In the genomic region with DNA sequence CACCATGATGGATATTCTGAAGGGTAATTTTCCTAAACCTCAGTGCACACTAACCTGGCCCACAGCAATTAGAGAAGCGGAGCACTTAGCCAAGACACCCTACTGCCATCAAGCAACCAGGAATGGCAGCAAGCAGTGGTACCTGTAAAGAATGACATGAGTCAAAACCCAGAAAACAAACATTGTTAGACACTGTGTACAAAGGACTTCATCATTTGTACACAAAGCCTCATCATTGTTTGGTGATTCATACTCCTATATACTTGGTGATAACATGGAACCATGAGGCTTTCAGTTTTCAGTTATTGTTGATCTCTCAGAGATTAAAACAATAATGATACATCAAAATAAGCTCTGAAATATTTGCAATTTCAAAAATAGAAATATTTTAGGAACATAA, we compare ENCODE assay signal across 13 cellular contexts.
A peak's percentile ranks its signal among the peaks of the same experiment; 100 is the strongest.
DNase-seq lines count a peak whose midpoint lies in the region; ATAC-seq and TF ChIP-seq lines count a peak whose summit lies in the region.
"Had no signal": no experiment of that assay in that cellular context is flagged by ENCODE, and none has a peak within 500 bp of the region (broad histone marks: within the 10 kb centered on the region; RNA-seq: fewer than 3 reads in every experiment).

No MANE protein-coding gene starts in this region.

- dilution Hi-C loops in IMR-90 (cut with HindIII; ENCODE audit: low sequenced_read_pairs, unreplicated experiment) = no loop called here

- no peak overlapping the region for H2BK15ac ChIP-seq in IMR-90 (ENCODE audit: low read depth, low read length)

- CTCF ChIA-PET in IMR-90 (lab: Yijun Ruan, JAX) = no interaction called here

- no peak for TF ChIP-seq CTCF in IMR-90 (conservative IDR thresholded peaks at IDR 0.05; ENCODE audit: low read depth, low read length)
- TF ChIP-seq CTCF in mucosa of descending colon (IDR thresholded peaks at IDR 0.05) = no peak

- H2AFZ ChIP-seq in IMR-90 (replicated peaks; ENCODE audit: low read length, poor library complexity) = no peak overlapping the region

- H4K20me1 ChIP-seq in IMR-90 (ENCODE audit: insufficient read depth, low read length) = no peaks in the 10 kb centered on the region
- H4K20me1 ChIP-seq: BLaER1 treated with 17β-estradiol and CSF1 and Interleukin-3, amounts not matched to agents 10 nM and 100 nM had no signal

- H3K14ac ChIP-seq in IMR-90 (replicated peaks; ENCODE audit: low read depth, low read length) = peak overlapping the region; percentile 45; the same call in 1 of the 2 replicates

- intact Hi-C loops in IMR-90 (cut with micrococcal nuclease) (no loop called here), mucosa of descending colon (cut with DNase I, micrococcal nuclease) (no loop called here)

- POLR2A ChIA-PET in IMR-90 (lab: Charles Lee; ENCODE audit: unreplicated experiment) = no interaction called here

- TF ChIP-seq POLR2A in IMR-90 (IDR thresholded peaks at IDR 0.05; ENCODE audit: low read depth, low read length) = no peak

- H4K8ac ChIP-seq in IMR-90 (ENCODE audit: low read depth in 2 of 2, low read length in 2 of 2) = no peak overlapping the region

- no peak overlapping the region for H3K23ac ChIP-seq in IMR-90 (ENCODE audit: low read depth, low read length)

- H4K91ac ChIP-seq in IMR-90 (ENCODE audit: insufficient read depth, low read depth, low read length) = no peak overlapping the region

- H3K18ac ChIP-seq in IMR-90 (ENCODE audit: low read depth, low read length) = no peak overlapping the region

- H3K4me2 ChIP-seq in IMR-90 (ENCODE audit: low read depth, low read length) = no peak overlapping the region
- H3K4me2 ChIP-seq: BLaER1 treated with 17β-estradiol and CSF1 and Interleukin-3, amounts not matched to agents 10 nM and 100 nM had no signal

- H3K9me3 ChIP-seq in IMR-90 (ENCODE audit: control insufficient read depth, insufficient read depth, low read length) (no peaks in the 10 kb centered on the region), mucosa of descending colon (no peaks in the 10 kb centered on the region)
- H3K9me3 ChIP-seq: BLaER1 treated with 17β-estradiol and CSF1 and Interleukin-3, amounts not matched to agents 10 nM and 100 nM had no signal

- no peak overlapping the region for H3K56ac ChIP-seq in IMR-90 (ENCODE audit: extremely low read depth, insufficient read depth, low read length)

- in situ Hi-C loops in IMR-90 (cut with MboI; ENCODE audit: low sequenced_read_pairs) = no loop called here

- H3K27me3 ChIP-seq in IMR-90 (ENCODE audit: control insufficient read depth, insufficient read depth, low read length) = no peaks in the 10 kb centered on the region
- H3K27me3 ChIP-seq: BLaER1 treated with 17β-estradiol and CSF1 and Interleukin-3, amounts not matched to agents 10 nM and 100 nM had no signal

- no peak overlapping the region for H2AK5ac ChIP-seq in IMR-90 (ENCODE audit: low read depth, low read length)

- no peak overlapping the region for H2BK20ac ChIP-seq in IMR-90 (ENCODE audit: low read depth, low read length)

- no peak overlapping the region for H2BK120ac ChIP-seq in IMR-90 (ENCODE audit: low read depth, low read length)

- H3K9ac ChIP-seq in IMR-90 (ENCODE audit: low read depth, low read length) = no peak overlapping the region
- H3K9ac ChIP-seq: BLaER1 treated with 17β-estradiol and CSF1 and Interleukin-3, amounts not matched to agents 10 nM and 100 nM had no signal

- no peak overlapping the region for H3K4ac ChIP-seq in IMR-90 (ENCODE audit: low read depth, low read length)

- no peak overlapping the region for H4K5ac ChIP-seq in IMR-90 (ENCODE audit: low read depth, low read length)

- no peak overlapping the region for H3K4me3 ChIP-seq in IMR-90 (ENCODE audit: insufficient read depth, low read depth, low read length)
- H3K4me3 ChIP-seq in mucosa of descending colon = no peak overlapping the region
- H3K4me3 ChIP-seq: BLaER1 treated with 17β-estradiol and CSF1 and Interleukin-3, amounts not matched to agents 10 nM and 100 nM had no signal

- no peak for TF ChIP-seq RAD21 in IMR-90 (IDR thresholded peaks at IDR 0.05; ENCODE audit: low read length)

- H2AK9ac ChIP-seq in IMR-90 (replicated peaks; ENCODE audit: low read depth, low read length, poor library complexity) = no peak overlapping the region

- no peaks in the 10 kb centered on the region for H3K79me1 ChIP-seq in IMR-90 (ENCODE audit: low read depth in 1 of 2, low read length in 2 of 2)

- H3K36me3 ChIP-seq in IMR-90 (ENCODE audit: control insufficient read depth, insufficient read depth, low read length) (no peaks in the 10 kb centered on the region), mucosa of descending colon (ENCODE audit: low read depth) (no peaks in the 10 kb centered on the region)
- H3K36me3 ChIP-seq: BLaER1 treated with 17β-estradiol and CSF1 and Interleukin-3, amounts not matched to agents 10 nM and 100 nM had no signal

- no peaks in the 10 kb centered on the region for H3K9me1 ChIP-seq in IMR-90 (ENCODE audit: insufficient read depth, low read length)

- no peak overlapping the region for H2BK5ac ChIP-seq in IMR-90 (ENCODE audit: low read depth, low read length, poor library complexity, severe bottlenecking)

- BruUV-seq in IMR-90 (replicated peaks; lab: Mats Ljungman, UMichigan) = no TSS peak

- no peaks in the 10 kb centered on the region for H3K4me1 ChIP-seq in IMR-90 (ENCODE audit: control insufficient read depth, insufficient read depth, low read length)
- H3K4me1 ChIP-seq in mucosa of descending colon (ENCODE audit: low read depth) = no peaks in the 10 kb centered on the region

- no CpG with 5 or more reads among the region's 1 CpG for WGBS in IMR-90 (ENCODE audit: extremely low coverage in 2 of 2, insufficient read length in 1 of 2), 2 experiments

- ATAC-seq in IMR-90 (ENCODE audit: low read depth) = no peak
- ATAC-seq in mucosa of descending colon = peak; percentile 40
- ATAC-seq in GM19467 (IDR thresholded peaks at IDR 0.05; ENCODE audit: unreplicated experiment) = no peak
- no peak for ATAC-seq in HG03520 (IDR thresholded peaks at IDR 0.05; ENCODE audit: unreplicated experiment)
- ATAC-seq: CD8-positive, alpha-beta T cell; HCT116 had no signal

- DNase-seq in DMS53 (lab: John Stamatoyannopoulos, UW) (peak; percentile 87), IMR-90 (no peak), epithelial cell of prostate (ENCODE audit: low read depth, low spot score) (peak; percentile 31), mucosa of descending colon (no peak)
- DNase-seq: Calu3; CD8-positive, alpha-beta T cell; GOT3; H7; HFFc6 had no signal

- H3K27ac ChIP-seq in IMR-90 (ENCODE audit: insufficient read depth, low read length) (no peak overlapping the region), epithelial cell of prostate (no peak overlapping the region)
- H3K27ac ChIP-seq: BLaER1 treated with 17β-estradiol and CSF1 and Interleukin-3, amounts not matched to agents 10 nM and 100 nM had no signal

TF ChIP-seq in IMR-90, 13 proteins besides CTCF, POLR2A, EP300 and RAD21:
- TF ChIP-seq CHD1 (IDR thresholded peaks at IDR 0.05; ENCODE audit: low read depth, low read length) (no peak), CEBPB (IDR thresholded peaks at IDR 0.05; ENCODE audit: low read depth, low read length) (no peak), MXI1 (IDR thresholded peaks at IDR 0.05; ENCODE audit: borderline replicate concordance, low read depth, low read length) (no peak), FOS (IDR thresholded peaks at IDR 0.05; ENCODE audit: low read depth, low read length) (no peak), MAZ (IDR thresholded peaks at IDR 0.05; ENCODE audit: borderline replicate concordance, low read depth, low read length) (no peak), NFE2L2 (IDR thresholded peaks at IDR 0.05; ENCODE audit: low read depth, low read length) (no peak), RCOR1 (IDR thresholded peaks at IDR 0.05; ENCODE audit: insufficient replicate concordance, low read length) (no peak), MAFK (IDR thresholded peaks at IDR 0.05; ENCODE audit: low read depth, low read length) (no peak), SMC3 (IDR thresholded peaks at IDR 0.05; ENCODE audit: low read depth, low read length) (no peak), RFX5 (IDR thresholded peaks at IDR 0.05; ENCODE audit: low read depth, low read length) (no peak), BHLHE40 (IDR thresholded peaks at IDR 0.05; ENCODE audit: low read depth, low read length) (no peak)
- TF ChIP-seq, protein P1, sequence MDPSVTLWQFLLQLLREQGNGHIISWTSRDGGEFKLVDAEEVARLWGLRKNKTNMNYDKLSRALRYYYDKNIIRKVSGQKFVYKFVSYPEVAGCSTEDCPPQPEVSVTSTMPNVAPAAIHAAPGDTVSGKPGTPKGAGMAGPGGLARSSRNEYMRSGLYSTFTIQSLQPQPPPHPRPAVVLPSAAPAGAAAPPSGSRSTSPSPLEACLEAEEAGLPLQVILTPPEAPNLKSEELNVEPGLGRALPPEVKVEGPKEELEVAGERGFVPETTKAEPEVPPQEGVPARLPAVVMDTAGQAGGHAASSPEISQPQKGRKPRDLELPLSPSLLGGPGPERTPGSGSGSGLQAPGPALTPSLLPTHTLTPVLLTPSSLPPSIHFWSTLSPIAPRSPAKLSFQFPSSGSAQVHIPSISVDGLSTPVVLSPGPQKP (IDR thresholded peaks at IDR 0.05; ENCODE audit: borderline replicate concordance, low read depth, low read length) = no peak
- TF ChIP-seq, protein P2, sequence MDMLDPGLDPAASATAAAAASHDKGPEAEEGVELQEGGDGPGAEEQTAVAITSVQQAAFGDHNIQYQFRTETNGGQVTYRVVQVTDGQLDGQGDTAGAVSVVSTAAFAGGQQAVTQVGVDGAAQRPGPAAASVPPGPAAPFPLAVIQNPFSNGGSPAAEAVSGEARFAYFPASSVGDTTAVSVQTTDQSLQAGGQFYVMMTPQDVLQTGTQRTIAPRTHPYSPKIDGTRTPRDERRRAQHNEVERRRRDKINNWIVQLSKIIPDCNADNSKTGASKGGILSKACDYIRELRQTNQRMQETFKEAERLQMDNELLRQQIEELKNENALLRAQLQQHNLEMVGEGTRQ (IDR thresholded peaks at IDR 0.05; ENCODE audit: low read depth, low read length) = no peak

Comparison
In these comparisons a context has a peak if more than half of its experiments do, and no peak if none do; other contexts are left out.
1. DNase-seq: peak in DMS53 (single experiment) and epithelial cell of prostate (single experiment); none in IMR-90 (single experiment) and mucosa of descending colon (0 of 3).